In genomic region chr18:22434973-22435608, GRCh38 we compare ENCODE assay signal across 20 cellular contexts. TPM values are rescaled to one million over a fixed set of nuclear protein-coding genes. Genes with fewer than 3 reads are reported as not detected.
DNase-seq lines count a peak whose midpoint lies in the region; ATAC-seq and TF ChIP-seq lines count a peak whose summit lies in the region.
"Had no signal": no experiment of that assay in that cellular context is flagged by ENCODE, and none has a peak within 500 bp of the region (broad histone marks: within the 10 kb centered on the region; RNA-seq: fewer than 3 reads in every experiment).

No MANE protein-coding gene starts in this region.

- H3K27ac Mint-ChIP-seq in Caco-2 (ENCODE audit: unreplicated experiment) = no peak overlapping the region
- H3K27ac Mint-ChIP-seq: activated CD8-positive, alpha-beta T cell treated with anti-CD3 and anti-CD28 coated beads, Interleukin-2, amount 10 ng/mL, durations not matched to agents 7 days and 5 days; activated T-helper 17 cell treated with anti-CD3 and anti-CD28 coated beads, Interleukin-2, amount 50 U/mL, for 72 hours had no signal

- no peaks in the 10 kb centered on the region for H3K27me3 Mint-ChIP-seq in Caco-2 (ENCODE audit: insufficient read depth, unreplicated experiment)
- H3K27me3 Mint-ChIP-seq: activated T-helper 17 cell treated with anti-CD3 and anti-CD28 coated beads, Interleukin-2, amount 50 U/mL, for 72 hours had no signal

- H3K4me1 Mint-ChIP-seq in Caco-2 (ENCODE audit: low read depth, unreplicated experiment) = peaks cover 6% of the 10 kb centered on the region
- H3K4me1 Mint-ChIP-seq: activated T-helper 17 cell treated with anti-CD3 and anti-CD28 coated beads, Interleukin-2, amount 50 U/mL, for 72 hours had no signal

- H3K27me3 ChIP-seq in brain microvascular endothelial cell (replicated peaks) = no peaks in the 10 kb centered on the region
- no peaks in the 10 kb centered on the region for H3K27me3 ChIP-seq in hepatocyte
- no peaks in the 10 kb centered on the region for H3K27me3 ChIP-seq in Caco-2 (replicated peaks; ENCODE audit: control insufficient read depth, insufficient read depth, low read length)
- H3K27me3 ChIP-seq in BE2C = no peaks in the 10 kb centered on the region
- H3K27me3 ChIP-seq: BLaER1 treated with 17β-estradiol and CSF1 and Interleukin-3, amounts not matched to agents 10 nM and 100 nM; uterus had no signal

- H3K9me3 Mint-ChIP-seq in Caco-2 (ENCODE audit: unreplicated experiment) = no peaks in the 10 kb centered on the region
- H3K9me3 Mint-ChIP-seq: activated T-helper 17 cell treated with anti-CD3 and anti-CD28 coated beads, Interleukin-2, amount 50 U/mL, for 72 hours had no signal

- CTCF ChIA-PET in AG04449 (lab: Yijun Ruan, JAX) (interaction anchor here (1.4 kb wide), 1 partner anchor 128 kb away, joined by 5 read pairs; no protein-coding TSS in a partner anchor), Caco-2 (lab: Charles Lee) (no interaction called here)

- WGBS in hepatocyte (ENCODE audit: low lambda C conversion rate, missing lambda C conversion rate) = 68% methylated on average over 5 of the region's 5 CpGs

- no peak for ATAC-seq in HG02938 (IDR thresholded peaks at IDR 0.05; ENCODE audit: unreplicated experiment)
- ATAC-seq: activated CD8-positive, alpha-beta T cell treated with anti-CD3 and anti-CD28 coated beads, Interleukin-2, amount 10 ng/mL, durations not matched to agents 7 days and 5 days; activated T-helper 17 cell treated with anti-CD3 and anti-CD28 coated beads, Interleukin-2, amount 50 U/mL, for 72 hours; GM12878; stimulated activated naive CD8-positive, alpha-beta T cell treated with anti-CD3 and anti-CD28 coated beads, Interleukin-15, Interleukin-2, amounts not matched to agents 100 U/mL and 50 U/mL, for 24 hours had no signal

- peak; percentile 79 for DNase-seq in AG04449 (ENCODE audit: low read depth, low spot score)
- DNase-seq in HS-5 (ENCODE audit: low read depth) = peak; percentile 67
- DNase-seq in brain microvascular endothelial cell = peak; percentile 74
- DNase-seq in hepatocyte (ENCODE audit: low spot score) = no peak
- DNase-seq in Caco-2 = no peak
- DNase-seq in BE2C = no peak
- DNase-seq in NCI-H2107 treated with DMSO at 0.1 percent for 48 hours (lab: John Stamatoyannopoulos, UW; ENCODE audit: unreplicated experiment) = no peak
- DNase-seq: activated CD8-positive, alpha-beta T cell treated with anti-CD3 and anti-CD28 coated beads, Interleukin-2, amount 10 ng/mL, durations not matched to agents 7 days and 5 days; anterior cingulate cortex; DND-41; dorsolateral prefrontal cortex; NCI-H1048; stimulated activated naive CD8-positive, alpha-beta T cell treated with anti-CD3 and anti-CD28 coated beads, Interleukin-15, Interleukin-2, amounts not matched to agents 100 U/mL and 50 U/mL, for 24 hours; uterus had no signal

- peak overlapping the region; percentile 69 for H3K27ac ChIP-seq in brain microvascular endothelial cell
- peak overlapping the region; percentile 60 for H3K27ac ChIP-seq in hepatocyte
- H3K27ac ChIP-seq: BLaER1 treated with 17β-estradiol and CSF1 and Interleukin-3, amounts not matched to agents 10 nM and 100 nM; dorsolateral prefrontal cortex; uterus had no signal

- no peaks in the 10 kb centered on the region for H4K20me1 ChIP-seq in hepatocyte (ENCODE audit: insufficient read depth, poor library complexity, severe bottlenecking)
- H4K20me1 ChIP-seq: BLaER1 treated with 17β-estradiol and CSF1 and Interleukin-3, amounts not matched to agents 10 nM and 100 nM had no signal

- POLR2A ChIA-PET in AG04449 (lab: Yijun Ruan, JAX) = interaction anchor here (1.5 kb wide), 1 partner anchor 35 kb away, joined by 5 read pairs; no protein-coding TSS in a partner anchor
- POLR2A ChIA-PET in Caco-2 (lab: Charles Lee) = no interaction called here

- no peaks in the 10 kb centered on the region for H3K79me2 ChIP-seq in hepatocyte

- H2AFZ ChIP-seq in hepatocyte = no peak overlapping the region

- H3K4me3 Mint-ChIP-seq in Caco-2 (ENCODE audit: unreplicated experiment) = no peak overlapping the region
- H3K4me3 Mint-ChIP-seq: activated CD8-positive, alpha-beta T cell treated with anti-CD3 and anti-CD28 coated beads, Interleukin-2, amount 10 ng/mL, durations not matched to agents 7 days and 5 days; activated T-helper 17 cell treated with anti-CD3 and anti-CD28 coated beads, Interleukin-2, amount 50 U/mL, for 72 hours had no signal

- no peaks in the 10 kb centered on the region for H3K36me3 ChIP-seq in brain microvascular endothelial cell (replicated peaks)
- H3K36me3 ChIP-seq in hepatocyte (replicated peaks; ENCODE audit: insufficient read depth, low read depth) = no peaks in the 10 kb centered on the region
- no peaks in the 10 kb centered on the region for H3K36me3 ChIP-seq in Caco-2 (ENCODE audit: control insufficient read depth, insufficient read depth, low read length)
- no peaks in the 10 kb centered on the region for H3K36me3 ChIP-seq in BE2C
- H3K36me3 ChIP-seq: BLaER1 treated with 17β-estradiol and CSF1 and Interleukin-3, amounts not matched to agents 10 nM and 100 nM; uterus had no signal

- H3K4me1 ChIP-seq in hepatocyte (ENCODE audit: insufficient read depth) = peaks cover 23% of the 10 kb centered on the region
- H3K4me1 ChIP-seq in Caco-2 = no peaks in the 10 kb centered on the region
- peaks cover 5% of the 10 kb centered on the region; the same call in 1 of the 2 replicates for H3K4me1 ChIP-seq in BE2C
- H3K4me1 ChIP-seq: uterus had no signal

- BruUV-seq in Caco-2 (replicated peaks; lab: Mats Ljungman, UMichigan) = no TSS peak

- H3K9me3 ChIP-seq in hepatocyte (ENCODE audit: low read depth) (no peaks in the 10 kb centered on the region), Caco-2 (no peaks in the 10 kb centered on the region), BE2C (no peaks in the 10 kb centered on the region)
- H3K9me3 ChIP-seq: BLaER1 treated with 17β-estradiol and CSF1 and Interleukin-3, amounts not matched to agents 10 nM and 100 nM; uterus had no signal

- no peak overlapping the region for H3K4me3 ChIP-seq in AG04449 (ENCODE audit: low read depth, low read length)
- H3K4me3 ChIP-seq in brain microvascular endothelial cell (ENCODE audit: low read depth, low read length) = no peak overlapping the region
- no peak overlapping the region for H3K4me3 ChIP-seq in hepatocyte
- H3K4me3 ChIP-seq in Caco-2 (ENCODE audit: low read depth, low read length) = no peak overlapping the region
- no peak overlapping the region for H3K4me3 ChIP-seq in BE2C (ENCODE audit: low read depth, low read length)
- H3K4me3 ChIP-seq: BLaER1 treated with 17β-estradiol and CSF1 and Interleukin-3, amounts not matched to agents 10 nM and 100 nM; dorsolateral prefrontal cortex; GM12878; uterus had no signal

- no peaks in the 10 kb centered on the region for H3K9me2 ChIP-seq in hepatocyte (replicated peaks; ENCODE audit: insufficient read depth)

- peak overlapping the region; percentile 57 for H3K4me2 ChIP-seq in hepatocyte
- H3K4me2 ChIP-seq: BLaER1 treated with 17β-estradiol and CSF1 and Interleukin-3, amounts not matched to agents 10 nM and 100 nM had no signal

- in situ Hi-C loops in brain microvascular endothelial cell (cut with HindIII; ENCODE audit: low pct_ligation_motif_present, low sequenced_read_pairs) = no loop called here

- intact Hi-C loops in Caco-2 (cut with micrococcal nuclease; ENCODE audit: unreplicated experiment) = no loop called here

- TF ChIP-seq CTCF in AG04449 (IDR thresholded peaks at IDR 0.05; ENCODE audit: insufficient read depth, low read length, missing control alignments) = no peak
- no peak for TF ChIP-seq CTCF in brain microvascular endothelial cell (IDR thresholded peaks at IDR 0.05; ENCODE audit: low read depth, low read length, missing control alignments)
- TF ChIP-seq CTCF in hepatocyte (IDR thresholded peaks at IDR 0.05; ENCODE audit: poor library complexity) = no peak
- no peak for TF ChIP-seq CTCF in Caco-2 (IDR thresholded peaks at IDR 0.05; ENCODE audit: insufficient read depth in 1 of 2, low read depth in 1 of 2, low read length in 1 of 2, severe bottlenecking in 1 of 2, unreplicated experiment in 1 of 2)
- no peak for TF ChIP-seq CTCF in BE2C (IDR thresholded peaks at IDR 0.05; ENCODE audit: low read depth, low read length)

- H3K36me3 Mint-ChIP-seq in Caco-2 (ENCODE audit: insufficient read depth, unreplicated experiment) = no peaks in the 10 kb centered on the region

RNA-seq across cellular contexts. Expression of gene CTAGE1, which starts 17.4 kb away (rescaled TPM):
- 0.12 and 0.47 TPM in 2 replicates for total RNA-seq in hepatocyte
- polyA plus RNA-seq in hepatocyte = 0.60 TPM in 1 of 2 replicates, not detected in the other
- not detected in 2 replicates for total RNA-seq in Caco-2 (2022)
- not detected for polyA plus RNA-seq in BE2C (2012; ENCODE audit: insufficient read depth, insufficient read length, low read depth)
- total RNA-seq: activated CD8-positive, alpha-beta T cell treated with anti-CD3 and anti-CD28 coated beads, Interleukin-2, amount 10 ng/mL, durations not matched to agents 7 days and 5 days; activated T-helper 17 cell treated with anti-CD3 and anti-CD28 coated beads, Interleukin-2, amount 50 U/mL, for 72 hours; dorsolateral prefrontal cortex; GM12878; omental fat pad; uterus had no signal
- polyA plus RNA-seq: small intestine had no signal

Comparison
In these comparisons a context has a peak if more than half of its experiments do, and no peak if none do; other contexts are left out.
1. DNase-seq: peak in AG04449 (single experiment), HS-5 (single experiment) and brain microvascular endothelial cell (single experiment); none in hepatocyte (single experiment), Caco-2 (0 of 2), BE2C (single experiment) and NCI-H2107 treated with DMSO at 0.1 percent for 48 hours (single experiment).